ENCODE assay signal across 8 cellular contexts in genomic region chr14:77208266-77208978, GRCh38. TPM values are rescaled to one million over a fixed set of nuclear protein-coding genes. Genes with fewer than 3 reads are reported as not detected.
DNase-seq lines count a peak whose midpoint lies in the region; ATAC-seq and TF ChIP-seq lines count a peak whose summit lies in the region.

No MANE protein-coding gene starts in this region.

- WGBS in right lobe of liver (ENCODE audit: insufficient coverage, low coverage, low lambda C conversion rate, missing lambda C conversion rate) = 14% methylated on average over 4 of the region's 10 CpGs

- H3K4me3 Mint-ChIP-seq in activated B cell treated with CpG ODN at 0.5 μM for 24 hours = no peak overlapping the region

- TF ChIP-seq CTCF in NB4 (IDR thresholded peaks at IDR 0.05; ENCODE audit: low read depth, low read length) = no peak
- no peak for TF ChIP-seq CTCF in activated B cell treated with CpG ODN at 0.5 μM for 24 hours (IDR thresholded peaks at IDR 0.05)
- no peak for TF ChIP-seq CTCF in right lobe of liver (IDR thresholded peaks at IDR 0.05)

- peaks cover 2% of the 10 kb centered on the region for H3K4me1 Mint-ChIP-seq in activated B cell treated with CpG ODN at 0.5 μM for 24 hours

- no peaks in the 10 kb centered on the region for H3K36me3 ChIP-seq in right lobe of liver

- H3K27me3 ChIP-seq in right lobe of liver = no peaks in the 10 kb centered on the region

- H3K4me1 ChIP-seq in right lobe of liver = no peaks in the 10 kb centered on the region

- POLR2A ChIA-PET in activated B cell treated with CpG ODN at 0.5 μM for 24 hours (lab: Charles Lee) = interaction anchor here (0.6 kb wide), 1 partner anchor 113 kb away, joined by 5 read pairs; no protein-coding TSS in a partner anchor

- H3K4me3 ChIP-seq in NB4 (ENCODE audit: low read depth, low read length) (no peak overlapping the region), right lobe of liver (no peak overlapping the region)

- peak; percentile 80 for DNase-seq in Daoy (ENCODE audit: low read depth)
- DNase-seq in NB4 (ENCODE audit: low read depth) = peak; percentile 54
- DNase-seq in activated B cell treated with CpG ODN at 0.5 μM for 24 hours = peak; percentile 26
- DNase-seq in cerebellar cortex (ENCODE audit: low spot score) = peak; percentile 44
- peak; percentile 75 to 80 (median 76) for DNase-seq in right lobe of liver
- DNase-seq in stimulated activated CD8-positive, alpha-beta memory T cell treated with anti-CD3 and anti-CD28 coated beads, Interleukin-2, amount 100 ng/mL, for 1 hour (ENCODE audit: low read depth in 2 of 2) = peak; percentile 13 to 25
- DNase-seq in OCI-M2 (lab: John Stamatoyannopoulos, UW; ENCODE audit: unreplicated experiment) = no peak

- no peaks in the 10 kb centered on the region for H3K9me3 ChIP-seq in right lobe of liver

- H3K27ac Mint-ChIP-seq in activated B cell treated with CpG ODN at 0.5 μM for 24 hours = no peak overlapping the region

- intact Hi-C loops in activated B cell treated with CpG ODN at 0.5 μM for 24 hours (cut with micrococcal nuclease) = no loop called here
- intact Hi-C loops in right lobe of liver (cut with DNase I) = no loop called here

- no peaks in the 10 kb centered on the region for H3K36me3 Mint-ChIP-seq in activated B cell treated with CpG ODN at 0.5 μM for 24 hours (ENCODE audit: low read depth)

- no peak overlapping the region for H3K27ac ChIP-seq in right lobe of liver

- TF ChIP-seq POLR2A in NB4 (IDR thresholded peaks at IDR 0.05; ENCODE audit: extremely low read depth, insufficient read length) (no peak), right lobe of liver (IDR thresholded peaks at IDR 0.05) (no peak)

- CTCF ChIA-PET in activated B cell treated with CpG ODN at 0.5 μM for 24 hours (lab: Charles Lee) = no interaction called here

- ATAC-seq in activated B cell treated with CpG ODN at 0.5 μM for 24 hours (ENCODE audit: low read depth) (no peak), right lobe of liver (peak; percentile 84 to 96 (median 90)), GM18907 (IDR thresholded peaks at IDR 0.05; ENCODE audit: unreplicated experiment) (no peak)

- H3K9me3 Mint-ChIP-seq in activated B cell treated with CpG ODN at 0.5 μM for 24 hours = no peaks in the 10 kb centered on the region

- peaks cover under 1% of the 10 kb centered on the region for H3K27me3 Mint-ChIP-seq in activated B cell treated with CpG ODN at 0.5 μM for 24 hours

RNA-seq across cellular contexts. Expression of gene TMEM63C, which starts 26.8 kb away (rescaled TPM):
- total RNA-seq in Daoy (2014; rRNA removed; shearing (Covaris generic)) = 0.06 and 0.63 TPM in 2 replicates
- total RNA-seq in activated B cell treated with CpG ODN at 0.5 μM for 24 hours (0.15 and 1.5 TPM in 2 replicates), right lobe of liver (under 1 TPM in 4 of 6 experiments, not detected in 2; 0.07 to 0.82 (median 0.15) TPM)

Comparison
In these comparisons a context has a peak if more than half of its experiments do, and no peak if none do; other contexts are left out.
1. ATAC-seq: peak in right lobe of liver (4 of 4); none in activated B cell treated with CpG ODN at 0.5 μM for 24 hours (single experiment) and GM18907 (single experiment).